ENCODE assay signal across 29 cellular contexts in the genomic region with DNA sequence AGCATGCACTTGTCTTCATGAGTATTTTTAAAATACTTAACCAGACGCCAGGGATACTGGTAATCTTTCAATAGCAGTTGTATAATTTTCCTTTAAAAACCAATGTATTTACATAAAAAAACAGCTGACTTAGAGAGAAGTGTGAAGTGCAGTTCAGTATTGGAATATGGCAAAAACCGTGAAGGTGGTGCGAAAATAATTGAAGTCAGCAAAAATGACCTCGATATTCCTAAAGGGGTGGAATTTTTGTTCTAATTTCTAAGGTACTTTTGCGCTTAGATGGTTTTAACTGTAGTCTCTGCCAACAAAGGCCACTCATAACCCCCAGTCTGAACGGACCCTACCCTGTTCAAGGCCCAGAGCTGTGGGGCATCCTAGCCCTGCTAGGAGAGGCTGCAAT. TPM values are rescaled to one million over a fixed set of nuclear protein-coding genes. Genes with fewer than 3 reads are reported as not detected.
"Had no signal": no experiment of that assay in that cellular context is flagged by ENCODE, and none has a peak within 500 bp of the region (broad histone marks: within the 10 kb centered on the region; RNA-seq: fewer than 3 reads in every experiment).

No MANE protein-coding gene starts in this region.

- H3K27ac ChIP-seq: ascending aorta, breast epithelium, cardiac muscle cell, colonic mucosa, epithelial cell of prostate, esophagus squamous epithelium had no signal

- H3K9me3 ChIP-seq: ascending aorta, breast epithelium, colonic mucosa, esophagus squamous epithelium had no signal

- H3K4me3 ChIP-seq: ascending aorta, breast epithelium, cardiac muscle cell, colonic mucosa, esophagus squamous epithelium had no signal

- ATAC-seq: activated CD4-positive, alpha-beta T cell treated with anti-CD3 and anti-CD28 coated beads for 36 hours; activated CD8-positive, alpha-beta memory T cell treated with anti-CD3 and anti-CD28 coated beads, Interleukin-2, amount 10 ng/mL, durations not matched to agents 7 days and 5 days; activated CD8-positive, alpha-beta T cell treated with anti-CD3 and anti-CD28 coated beads, Interleukin-2, amount 10 ng/mL, durations not matched to agents 7 days and 5 days; activated naive CD4-positive, alpha-beta T cell treated with anti-CD3 and anti-CD28 coated beads, Interleukin-2, amount 50 U/mL, for 72 hours; activated T-cell treated with anti-CD3 and anti-CD28 coated beads, Interleukin-2, amount 50 U/mL, for 72 hours had no signal

- FAIRE-seq: endometrium, endothelial cell of umbilical vein had no signal

- H3K36me3 ChIP-seq: ascending aorta, breast epithelium, cardiac muscle cell, colonic mucosa, esophagus squamous epithelium had no signal

- H3K27me3 ChIP-seq: ascending aorta, breast epithelium, cardiac muscle cell, colonic mucosa, esophagus squamous epithelium had no signal

- DNase-seq: activated CD4-positive, alpha-beta memory T cell treated with anti-CD3 and anti-CD28 coated beads for 36 hours; activated CD4-positive, alpha-beta T cell treated with anti-CD3 and anti-CD28 coated beads for 36 hours; activated CD4-positive, alpha-beta T cell treated with anti-CD3 and anti-CD28 coated beads, Interleukin-2, amount 10 ng/mL, durations not matched to agents 24 days and 14 days; activated CD4-positive, CD25-positive, alpha-beta regulatory T cell; activated CD4-positive, CD25-positive, alpha-beta regulatory T cell treated with anti-CD3 and anti-CD28 coated beads, Interleukin-2, amount 50 U/mL, for 72 hours; activated CD8-positive, alpha-beta memory T cell treated with anti-CD3 and anti-CD28 coated beads, Interleukin-2, amount 10 ng/mL, durations not matched to agents 7 days and 5 days; activated CD8-positive, alpha-beta memory T cell treated with anti-CD3 and anti-CD28 coated beads, Interleukin-2, amount 50 U/mL, for 4 hours; activated CD8-positive, alpha-beta T cell treated with anti-CD3 and anti-CD28 coated beads, Interleukin-2, amount 10 ng/mL, durations not matched to agents 7 days and 5 days; activated gamma-delta T cell; activated naive CD4-positive, alpha-beta T cell; activated naive CD4-positive, alpha-beta T cell treated with anti-CD3 and anti-CD28 coated beads, Interleukin-2, amount 10 ng/mL, durations not matched to agents 7 days and 5 days; activated naive CD8-positive, alpha-beta T cell treated with anti-CD3 and anti-CD28 coated beads, Interleukin-2, amount 10 ng/mL, durations not matched to agents 7 days and 5 days; activated T-cell treated with anti-CD3 and anti-CD28 coated beads, Interleukin-2, amount 50 U/mL, for 24 hours; activated T-cell treated with anti-CD3 and anti-CD28 coated beads, Interleukin-2, amount 50 U/mL, for 72 hours; central memory CD4-positive, alpha-beta T cell; cerebellar nuclear complex; colonic mucosa; effector CD8-positive, alpha-beta T cell; esophagus squamous epithelium; foreskin melanocyte; head of caudate nucleus; T-helper 2 cell had no signal

- H3K4me1 ChIP-seq: ascending aorta, breast epithelium, colonic mucosa had no signal

RNA-seq across cellular contexts. Expression of gene GNAS-AS1, which starts 25.3 kb away (rescaled TPM):
- total RNA-seq: ascending aorta had no signal
